ENCODE assay signal across 15 cellular contexts in the genomic region with DNA sequence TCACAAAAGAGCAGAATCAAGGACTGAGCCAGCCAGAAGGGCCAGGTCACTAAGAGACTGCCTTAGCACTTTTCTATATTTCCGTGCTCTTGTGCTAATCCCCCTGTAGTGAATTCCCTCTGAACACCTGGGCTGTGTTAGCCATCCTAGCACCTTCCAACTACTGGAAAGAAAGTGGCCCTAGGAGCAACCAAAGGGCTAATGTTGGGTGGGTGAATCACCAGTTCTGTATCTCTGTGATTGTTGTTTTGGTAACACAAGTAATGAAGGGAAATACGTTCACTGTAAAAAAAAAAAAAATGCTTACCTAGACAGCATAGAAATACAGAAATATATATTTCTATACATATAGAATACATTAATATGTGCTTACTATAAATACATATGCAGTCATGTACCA. TPM values are rescaled to one million over a fixed set of nuclear protein-coding genes. Genes with fewer than 3 reads are reported as not detected.
A peak's percentile ranks its signal among the peaks of the same experiment; 100 is the strongest.
DNase-seq lines count a peak whose midpoint lies in the region; ATAC-seq and TF ChIP-seq lines count a peak whose summit lies in the region.
"Had no signal": no experiment of that assay in that cellular context is flagged by ENCODE, and none has a peak within 500 bp of the region (broad histone marks: within the 10 kb centered on the region; RNA-seq: fewer than 3 reads in every experiment).

No MANE protein-coding gene starts in this region.

- intact Hi-C loops in activated CD8-positive, alpha-beta T cell treated with anti-CD3 and anti-CD28 coated beads for 36 hours (cut with micrococcal nuclease) = loop anchor here (5.0 kb wide), 1 partner anchor 43 kb away; the partner anchor contains the start of gene PXYLP1
- intact Hi-C loops in testis (cut with DNase I; ENCODE audit: low total_unique reads) = no loop called here

- no peaks in the 10 kb centered on the region for H3K79me2 ChIP-seq in hepatocyte

- CTCF ChIA-PET in activated CD8-positive, alpha-beta T cell treated with anti-CD3 and anti-CD28 coated beads for 36 hours (lab: Charles Lee) = no interaction called here
- CTCF ChIA-PET in activated CD8-positive, alpha-beta T cell treated with anti-CD3 and anti-CD28 coated beads, Interleukin-2, amount 10 ng/mL, durations not matched to agents 7 days and 5 days (lab: Charles Lee) = interaction anchor here (1.0 to 5.2 kb wide), 2 partner anchors 27 to 44 kb away, joined by 3 to 23 read pairs; partner anchors contain the start of gene PXYLP1
- CTCF ChIA-PET in activated CD4-positive, alpha-beta memory T cell treated with anti-CD3 and anti-CD28 coated beads, Interleukin-2, amount 10 ng/mL, durations not matched to agents 7 days and 5 days (lab: Charles Lee) = interaction anchor here (2.4 kb wide), 1 partner anchor 44 kb away, joined by 11 read pairs; the partner anchor contains the start of gene PXYLP1

- WGBS in hepatocyte (ENCODE audit: low lambda C conversion rate, missing lambda C conversion rate) = 76% methylated on average over 2 of the region's 2 CpGs
- WGBS in testis, 2 donors = 50 to 65% methylated on average over 2 of the region's 2 CpGs

- H3K4me1 Mint-ChIP-seq in activated CD8-positive, alpha-beta T cell treated with anti-CD3 and anti-CD28 coated beads for 36 hours (ENCODE audit: low read depth) = peaks cover 34% of the 10 kb centered on the region
- peaks cover 53% of the 10 kb centered on the region for H3K4me1 Mint-ChIP-seq in activated CD8-positive, alpha-beta T cell treated with anti-CD3 and anti-CD28 coated beads, Interleukin-2, amount 10 ng/mL, durations not matched to agents 7 days and 5 days (ENCODE audit: low read depth)
- H3K4me1 Mint-ChIP-seq in activated CD4-positive, alpha-beta memory T cell treated with anti-CD3 and anti-CD28 coated beads, Interleukin-2, amount 10 ng/mL, durations not matched to agents 7 days and 5 days = peaks cover 46% of the 10 kb centered on the region

- H3K27ac ChIP-seq in hepatocyte (peak overlapping the region; percentile 0), testis (peak overlapping the region; percentile 15 to 38)
- H3K27ac ChIP-seq: neutrophil, RWPE1 had no signal

- H3K36me3 Mint-ChIP-seq in activated CD8-positive, alpha-beta T cell treated with anti-CD3 and anti-CD28 coated beads for 36 hours (ENCODE audit: low read depth) = peaks cover 8% of the 10 kb centered on the region
- H3K36me3 Mint-ChIP-seq in activated CD8-positive, alpha-beta T cell treated with anti-CD3 and anti-CD28 coated beads, Interleukin-2, amount 10 ng/mL, durations not matched to agents 7 days and 5 days (ENCODE audit: low read depth) = peaks cover 12% of the 10 kb centered on the region
- peaks cover 10% of the 10 kb centered on the region for H3K36me3 Mint-ChIP-seq in activated CD4-positive, alpha-beta memory T cell treated with anti-CD3 and anti-CD28 coated beads, Interleukin-2, amount 10 ng/mL, durations not matched to agents 7 days and 5 days (ENCODE audit: low read depth)
- H3K36me3 Mint-ChIP-seq: activated naive CD8-positive, alpha-beta T cell had no signal

- H3K4me3 ChIP-seq in hepatocyte (no peak overlapping the region), testis (no peak overlapping the region)

- DNase-seq in activated CD8-positive, alpha-beta T cell treated with anti-CD3 and anti-CD28 coated beads for 36 hours = no peak
- no peak for DNase-seq in activated CD8-positive, alpha-beta T cell treated with anti-CD3 and anti-CD28 coated beads, Interleukin-2, amount 10 ng/mL, durations not matched to agents 7 days and 5 days
- no peak for DNase-seq in activated CD4-positive, alpha-beta memory T cell treated with anti-CD3 and anti-CD28 coated beads, Interleukin-2, amount 10 ng/mL, durations not matched to agents 7 days and 5 days
- DNase-seq in hepatocyte (ENCODE audit: low spot score) = no peak
- no peak for DNase-seq in testis
- DNase-seq in Ammon's horn (ENCODE audit: low spot score) = no peak
- no peak for DNase-seq in NCI-H2029 treated with DMSO at 0.1 percent for 48 hours (lab: John Stamatoyannopoulos, UW)
- DNase-seq: activated CD4-positive, CD25-positive, alpha-beta regulatory T cell treated with anti-CD3 and anti-CD28 coated beads, Interleukin-2, amount 50 U/mL, for 72 hours; NCI-H1694 treated with DMSO at 0.1 percent for 48 hours; NCI-H345; stimulated activated naive CD4-positive, alpha-beta T cell treated with Interleukin-2 at 50 U/mL for 16 hours had no signal

- H4K20me1 ChIP-seq in hepatocyte (ENCODE audit: insufficient read depth, poor library complexity, severe bottlenecking) = no peaks in the 10 kb centered on the region

- no peak overlapping the region for H3K4me3 Mint-ChIP-seq in activated CD8-positive, alpha-beta T cell treated with anti-CD3 and anti-CD28 coated beads for 36 hours
- H3K4me3 Mint-ChIP-seq in activated CD8-positive, alpha-beta T cell treated with anti-CD3 and anti-CD28 coated beads, Interleukin-2, amount 10 ng/mL, durations not matched to agents 7 days and 5 days = no peak overlapping the region
- H3K4me3 Mint-ChIP-seq in activated CD4-positive, alpha-beta memory T cell treated with anti-CD3 and anti-CD28 coated beads, Interleukin-2, amount 10 ng/mL, durations not matched to agents 7 days and 5 days = no peak overlapping the region

- no peak for ATAC-seq in activated CD8-positive, alpha-beta T cell treated with anti-CD3 and anti-CD28 coated beads for 36 hours
- no peak for ATAC-seq in activated CD8-positive, alpha-beta T cell treated with anti-CD3 and anti-CD28 coated beads, Interleukin-2, amount 10 ng/mL, durations not matched to agents 7 days and 5 days
- ATAC-seq in HG02623 (IDR thresholded peaks at IDR 0.05; ENCODE audit: unreplicated experiment) = no peak

- peak overlapping the region; percentile 86 for H3K27ac Mint-ChIP-seq in activated CD8-positive, alpha-beta T cell treated with anti-CD3 and anti-CD28 coated beads for 36 hours
- H3K27ac Mint-ChIP-seq in activated CD8-positive, alpha-beta T cell treated with anti-CD3 and anti-CD28 coated beads, Interleukin-2, amount 10 ng/mL, durations not matched to agents 7 days and 5 days = no peak overlapping the region
- peak overlapping the region; percentile 71 for H3K27ac Mint-ChIP-seq in activated CD4-positive, alpha-beta memory T cell treated with anti-CD3 and anti-CD28 coated beads, Interleukin-2, amount 10 ng/mL, durations not matched to agents 7 days and 5 days

- H3K9me2 ChIP-seq in hepatocyte (replicated peaks; ENCODE audit: insufficient read depth) = no peaks in the 10 kb centered on the region

- H3K9me3 Mint-ChIP-seq in activated CD8-positive, alpha-beta T cell treated with anti-CD3 and anti-CD28 coated beads for 36 hours = no peaks in the 10 kb centered on the region
- no peaks in the 10 kb centered on the region for H3K9me3 Mint-ChIP-seq in activated CD8-positive, alpha-beta T cell treated with anti-CD3 and anti-CD28 coated beads, Interleukin-2, amount 10 ng/mL, durations not matched to agents 7 days and 5 days (ENCODE audit: insufficient read depth)
- no peaks in the 10 kb centered on the region for H3K9me3 Mint-ChIP-seq in activated CD4-positive, alpha-beta memory T cell treated with anti-CD3 and anti-CD28 coated beads, Interleukin-2, amount 10 ng/mL, durations not matched to agents 7 days and 5 days

- no peak for TF ChIP-seq POLR2A in testis (IDR thresholded peaks at IDR 0.05)

- H3K36me3 ChIP-seq in hepatocyte (replicated peaks; ENCODE audit: insufficient read depth, low read depth) = no peaks in the 10 kb centered on the region
- no peaks in the 10 kb centered on the region for H3K36me3 ChIP-seq in testis (ENCODE audit: low read depth, missing control alignments)

- POLR2A ChIA-PET in activated CD8-positive, alpha-beta T cell treated with anti-CD3 and anti-CD28 coated beads for 36 hours (lab: Charles Lee) = no interaction called here
- POLR2A ChIA-PET in activated CD8-positive, alpha-beta T cell treated with anti-CD3 and anti-CD28 coated beads, Interleukin-2, amount 10 ng/mL, durations not matched to agents 7 days and 5 days (lab: Charles Lee) = interaction anchor here (1.0 kb wide), 1 partner anchor 8 kb away, joined by 3 read pairs; no protein-coding TSS in a partner anchor
- POLR2A ChIA-PET in activated CD4-positive, alpha-beta memory T cell treated with anti-CD3 and anti-CD28 coated beads, Interleukin-2, amount 10 ng/mL, durations not matched to agents 7 days and 5 days (lab: Charles Lee) = interaction anchor here (1.4 kb wide), 2 partner anchors 31 to 212 kb away, joined by 4 to 7 read pairs; partner anchors contain the start of gene RASA2

- H3K27me3 ChIP-seq in hepatocyte (no peaks in the 10 kb centered on the region), testis (no peaks in the 10 kb centered on the region)
- H3K27me3 ChIP-seq: neutrophil had no signal

- no peak overlapping the region for H2AFZ ChIP-seq in hepatocyte

- no peak for TF ChIP-seq CTCF in activated CD8-positive, alpha-beta T cell treated with anti-CD3 and anti-CD28 coated beads for 36 hours (IDR thresholded peaks at IDR 0.05)
- TF ChIP-seq CTCF in hepatocyte (IDR thresholded peaks at IDR 0.05; ENCODE audit: poor library complexity) = no peak
- no peak for TF ChIP-seq CTCF in testis (IDR thresholded peaks at IDR 0.05)

- H3K4me1 ChIP-seq in hepatocyte (ENCODE audit: insufficient read depth) (peaks cover 9% of the 10 kb centered on the region), testis (peaks cover 9% of the 10 kb centered on the region)

- no peaks in the 10 kb centered on the region for H3K9me3 ChIP-seq in hepatocyte (ENCODE audit: low read depth)
- H3K9me3 ChIP-seq in testis = no peaks in the 10 kb centered on the region
- H3K9me3 ChIP-seq: neutrophil had no signal

- no peaks in the 10 kb centered on the region for H3K27me3 Mint-ChIP-seq in activated CD8-positive, alpha-beta T cell treated with anti-CD3 and anti-CD28 coated beads for 36 hours
- H3K27me3 Mint-ChIP-seq in activated CD8-positive, alpha-beta T cell treated with anti-CD3 and anti-CD28 coated beads, Interleukin-2, amount 10 ng/mL, durations not matched to agents 7 days and 5 days (ENCODE audit: low read depth) = no peaks in the 10 kb centered on the region
- H3K27me3 Mint-ChIP-seq in activated CD4-positive, alpha-beta memory T cell treated with anti-CD3 and anti-CD28 coated beads, Interleukin-2, amount 10 ng/mL, durations not matched to agents 7 days and 5 days = no peaks in the 10 kb centered on the region
- H3K27me3 Mint-ChIP-seq: activated naive CD8-positive, alpha-beta T cell had no signal

- H3K4me2 ChIP-seq in hepatocyte = no peak overlapping the region

RNA-seq across cellular contexts. Expression of gene PXYLP1, which starts 43.9 kb away (rescaled TPM):
- total RNA-seq in activated CD8-positive, alpha-beta T cell treated with anti-CD3 and anti-CD28 coated beads for 36 hours = 10 to 100 TPM; 14.9 to 17.2 TPM
- 10 to 100 TPM; 15.0 to 16.5 TPM for total RNA-seq in activated CD8-positive, alpha-beta T cell treated with anti-CD3 and anti-CD28 coated beads, Interleukin-2, amount 10 ng/mL, durations not matched to agents 7 days and 5 days
- 10 to 100 TPM; 16.1 to 16.5 TPM for total RNA-seq in activated CD4-positive, alpha-beta memory T cell treated with anti-CD3 and anti-CD28 coated beads, Interleukin-2, amount 10 ng/mL, durations not matched to agents 7 days and 5 days
- total RNA-seq in hepatocyte (25.8 and 29.2 TPM in 2 replicates), testis (10 to 100 TPM; 16.0 to 31.6 TPM)
- polyA plus RNA-seq in hepatocyte (14.5 and 21.3 TPM in 2 replicates), testis (ENCODE audit: insufficient read depth, low read depth, low replicate concordance) (55.8 TPM)
